ENCODE assay signal across 1 cellular context in the genomic region with DNA sequence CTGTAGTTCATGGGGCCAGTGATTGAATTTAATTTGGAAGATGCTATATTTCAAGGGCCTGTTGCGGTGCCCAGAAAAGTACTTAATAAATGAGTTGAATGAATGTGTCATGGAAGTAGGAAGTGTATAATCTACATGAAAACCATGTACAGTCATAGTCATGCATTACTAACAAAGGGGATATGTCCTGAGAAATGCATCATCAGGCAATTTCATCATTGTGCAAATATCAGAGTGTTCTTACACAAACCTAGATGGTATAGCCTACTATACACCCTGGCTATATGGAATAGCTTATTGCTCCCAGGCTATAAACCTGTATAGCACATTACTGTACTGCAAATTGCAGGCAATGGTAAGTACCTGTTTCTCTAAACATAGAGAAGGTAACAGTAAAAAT.
TF ChIP-seq lines count a peak whose summit lies in the region.

No MANE protein-coding gene starts in this region.

TF ChIP-seq in endothelial cell of umbilical vein, 7 proteins besides CTCF, POLR2A, EP300 and RAD21 (continued from another document):
- TF ChIP-seq JUN (IDR thresholded peaks at IDR 0.05; ENCODE audit: borderline replicate concordance, insufficient read depth, insufficient read length, low read depth), result peak; percentile 54
- peak; percentile 30 for TF ChIP-seq POLR2AphosphoS5 (IDR thresholded peaks at IDR 0.05; ENCODE audit: insufficient read depth, low read depth, low read length)
- TF ChIP-seq EZH2 (IDR thresholded peaks at IDR 0.05; ENCODE audit: borderline replicate concordance, low read depth, low read length, severe bottlenecking), result no peak
